Comparison of ENCODE assay signal across 26 cellular contexts in genomic region chr1:69921501-69921900, GRCh38.
DNase-seq lines count a peak whose midpoint lies in the region; ATAC-seq, FAIRE-seq and TF ChIP-seq lines count a peak whose summit lies in the region.
"Had no signal": no experiment of that assay in that cellular context is flagged by ENCODE, and none has a peak within 500 bp of the region (broad histone marks: within the 10 kb centered on the region; RNA-seq: fewer than 3 reads in every experiment).

No MANE protein-coding gene starts in this region.

- no peak for TF ChIP-seq EP300 in SK-N-SH (IDR thresholded peaks at IDR 0.05; ENCODE audit: borderline replicate concordance in 1 of 2, low read depth in 1 of 2, low read length in 1 of 2)

- H3K36me3 ChIP-seq in SK-N-SH (replicated peaks in 1 of 2; ENCODE audit: control insufficient read depth in 1 of 2, insufficient read depth in 2 of 2, low read length in 1 of 2) (no peaks in the 10 kb centered on the region), astrocyte (ENCODE audit: insufficient read depth, low read length) (no peaks in the 10 kb centered on the region)
- H3K36me3 ChIP-seq: BLaER1 treated with 17β-estradiol and CSF1 and Interleukin-3, amounts not matched to agents 10 nM and 100 nM had no signal

- no peaks in the 10 kb centered on the region for H3K9me3 ChIP-seq in SK-N-SH
- H3K9me3 ChIP-seq in astrocyte (ENCODE audit: insufficient read depth, low read depth, low read length), result no peaks in the 10 kb centered on the region
- H3K9me3 ChIP-seq: A549, Caco-2 had no signal

- ATAC-seq in SK-N-SH treated with all-trans-retinoic acid at 6 μM for 48 hours, result no peak
- ATAC-seq: A549; CD8-positive, alpha-beta T cell; GM12878 had no signal

- H3F3A ChIP-seq in SK-N-SH (replicated peaks; ENCODE audit: insufficient read depth), result peaks cover under 1% of the 10 kb centered on the region

- CTCF ChIA-PET in SK-N-SH (lab: Yijun Ruan, JAX), result no interaction called here

- H4K20me1 ChIP-seq in SK-N-SH (ENCODE audit: insufficient read depth) (no peaks in the 10 kb centered on the region), astrocyte (ENCODE audit: insufficient read depth, low read length) (no peaks in the 10 kb centered on the region)
- H4K20me1 ChIP-seq: BLaER1 treated with 17β-estradiol and CSF1 and Interleukin-3, amounts not matched to agents 10 nM and 100 nM had no signal

- H3K79me2 ChIP-seq in SK-N-SH (ENCODE audit: insufficient read depth), result no peaks in the 10 kb centered on the region
- H3K79me2 ChIP-seq in astrocyte (ENCODE audit: insufficient read depth, low read length), result no peaks in the 10 kb centered on the region

- H3K9ac ChIP-seq in SK-N-SH (no peak overlapping the region), astrocyte (ENCODE audit: low read length) (no peak overlapping the region)
- H3K9ac ChIP-seq: BLaER1 treated with 17β-estradiol and CSF1 and Interleukin-3, amounts not matched to agents 10 nM and 100 nM had no signal

- H3K27me3 Mint-ChIP-seq in astrocyte (ENCODE audit: low read depth, unreplicated experiment), result no peaks in the 10 kb centered on the region
- no peaks in the 10 kb centered on the region for H3K27me3 Mint-ChIP-seq in mesothelial cell of epicardium (ENCODE audit: low read depth)
- H3K27me3 Mint-ChIP-seq: B cell; CD4-positive, alpha-beta T cell had no signal

- no peaks in the 10 kb centered on the region for H3K9me2 ChIP-seq in SK-N-SH

- H3K4me2 ChIP-seq in SK-N-SH, result no peak overlapping the region
- no peak overlapping the region for H3K4me2 ChIP-seq in astrocyte (ENCODE audit: low read length)
- H3K4me2 ChIP-seq: A549; BLaER1 treated with 17β-estradiol and CSF1 and Interleukin-3, amounts not matched to agents 10 nM and 100 nM had no signal

- H3K4me3 Mint-ChIP-seq in astrocyte (ENCODE audit: unreplicated experiment) (no peak overlapping the region), mesothelial cell of epicardium (no peak overlapping the region)
- H3K4me3 Mint-ChIP-seq: B cell; CD4-positive, alpha-beta T cell; CD8-positive, alpha-beta T cell had no signal

- H3K36me3 Mint-ChIP-seq in astrocyte (ENCODE audit: low read depth, unreplicated experiment) (no peaks in the 10 kb centered on the region), mesothelial cell of epicardium (no peaks in the 10 kb centered on the region)
- H3K36me3 Mint-ChIP-seq: CD8-positive, alpha-beta T cell had no signal

- no peak for FAIRE-seq in astrocyte (lab: Jason Lieb, UNC)
- FAIRE-seq: A549, D721Med, GM12878, GM12892, GM18507 had no signal

- H3K27ac ChIP-seq in SK-N-SH (ENCODE audit: low read depth in 2 of 2, low read length in 1 of 2), result no peak overlapping the region
- no peak overlapping the region for H3K27ac ChIP-seq in astrocyte (ENCODE audit: low read depth, low read length)
- H3K27ac ChIP-seq: 22Rv1; A549; BLaER1 treated with 17β-estradiol and CSF1 and Interleukin-3, amounts not matched to agents 10 nM and 100 nM; C4-2B had no signal

- no peak overlapping the region for H3K4me3 ChIP-seq in SK-N-SH (ENCODE audit: low read depth in 2 of 2, low read length in 1 of 2)
- H3K4me3 ChIP-seq in astrocyte (ENCODE audit: insufficient read depth, low read depth, low read length), result no peak overlapping the region
- no peak overlapping the region for H3K4me3 ChIP-seq in fibroblast of pulmonary artery (replicated peaks; ENCODE audit: low read depth, low read length)
- H3K4me3 ChIP-seq: A549; BLaER1 treated with 17β-estradiol and CSF1 and Interleukin-3, amounts not matched to agents 10 nM and 100 nM; GM12878 had no signal

- DNase-seq in SK-N-SH (no peak), astrocyte (ENCODE audit: low read depth) (peak; percentile 25), fibroblast of pulmonary artery (ENCODE audit: low read depth) (peak; percentile 10), iris pigment epithelial cell (ENCODE audit: low read depth) (peak; percentile 6), DMS53 treated with DMSO at 0.1 percent for 48 hours (lab: John Stamatoyannopoulos, UW; ENCODE audit: unreplicated experiment) (no peak), T-helper 1 cell (no peak), mesothelial cell of epicardium (ENCODE audit: low spot score in 2 of 2, unreplicated experiment in 2 of 2) (no peak)
- DNase-seq: AML-193; Caco-2; Calu3; CD4-positive, alpha-beta T cell; CD8-positive, alpha-beta T cell; DMS79; DND-41; EL; GDM1 had no signal

- H3K4me1 ChIP-seq in SK-N-SH (ENCODE audit: control insufficient read depth in 1 of 2, insufficient read depth in 2 of 2, low read depth in 1 of 2, low read length in 1 of 2) (no peaks in the 10 kb centered on the region), astrocyte (ENCODE audit: insufficient read depth, low read length) (no peaks in the 10 kb centered on the region)
- H3K4me1 ChIP-seq: A549; BLaER1 treated with 17β-estradiol and CSF1 and Interleukin-3, amounts not matched to agents 10 nM and 100 nM; Caco-2 had no signal

- TF ChIP-seq CTCF in SK-N-SH (IDR thresholded peaks at IDR 0.05), result no peak
- TF ChIP-seq CTCF in astrocyte (IDR thresholded peaks at IDR 0.05; ENCODE audit: insufficient read depth, low read depth, low read length), result no peak
- TF ChIP-seq CTCF in fibroblast of pulmonary artery (IDR thresholded peaks at IDR 0.05; ENCODE audit: low read length, missing control alignments), result no peak
- TF ChIP-seq CTCF in mesothelial cell of epicardium (IDR thresholded peaks at IDR 0.05; ENCODE audit: unreplicated experiment), result no peak

- H3K4me1 Mint-ChIP-seq in astrocyte (ENCODE audit: low read depth, unreplicated experiment), result no peaks in the 10 kb centered on the region
- H3K4me1 Mint-ChIP-seq in mesothelial cell of epicardium, result no peaks in the 10 kb centered on the region
- H3K4me1 Mint-ChIP-seq: B cell had no signal

- H2AFZ ChIP-seq in SK-N-SH (ENCODE audit: low read depth) (no peak overlapping the region), astrocyte (ENCODE audit: low read depth, low read length) (no peak overlapping the region)

- no peak for TF ChIP-seq RAD21 in SK-N-SH (IDR thresholded peaks at IDR 0.05; ENCODE audit: low read length)

- H3K27ac Mint-ChIP-seq in astrocyte (ENCODE audit: unreplicated experiment) (no peak overlapping the region), mesothelial cell of epicardium (no peak overlapping the region)
- H3K27ac Mint-ChIP-seq: B cell; CD4-positive, alpha-beta T cell; CD8-positive, alpha-beta T cell had no signal

- H3K9me3 Mint-ChIP-seq in astrocyte (ENCODE audit: unreplicated experiment), result no peaks in the 10 kb centered on the region
- peaks cover 4% of the 10 kb centered on the region for H3K9me3 Mint-ChIP-seq in mesothelial cell of epicardium

- POLR2A ChIA-PET in SK-N-SH (lab: Yijun Ruan, JAX), result no interaction called here

- H3K27me3 ChIP-seq in SK-N-SH (ENCODE audit: insufficient read depth), result no peaks in the 10 kb centered on the region
- no peaks in the 10 kb centered on the region for H3K27me3 ChIP-seq in astrocyte (ENCODE audit: insufficient read depth, low read length)
- H3K27me3 ChIP-seq: BLaER1 treated with 17β-estradiol and CSF1 and Interleukin-3, amounts not matched to agents 10 nM and 100 nM had no signal

TF ChIP-seq in SK-N-SH treated with all-trans-retinoic acid at 6 μM for 48 hours, 23 proteins besides CTCF, POLR2A, EP300 and RAD21 (continues in another document):
- TF ChIP-seq TOX (CRISPR knock-in tag; IDR thresholded peaks at IDR 0.05; ENCODE audit: borderline replicate concordance) (no peak), CREB5 (CRISPR knock-in tag; IDR thresholded peaks at IDR 0.05; ENCODE audit: low read depth) (no peak), ZFP30 (CRISPR knock-in tag; IDR thresholded peaks at IDR 0.05) (no peak), ZC3H10 (CRISPR knock-in tag; IDR thresholded peaks at IDR 0.05) (no peak)

TF ChIP-seq in SK-N-SH, 30 proteins besides CTCF, POLR2A, EP300 and RAD21:
- TF ChIP-seq MXI1 (IDR thresholded peaks at IDR 0.05; ENCODE audit: low read depth, low read length) (no peak), JUND (IDR thresholded peaks at IDR 0.05) (no peak), RFX5 (IDR thresholded peaks at IDR 0.05; ENCODE audit: low read length) (no peak), CHD2 (IDR thresholded peaks at IDR 0.05; ENCODE audit: low read length, partially characterized antibody) (no peak), FOXJ3 (CRISPR knock-in tag; IDR thresholded peaks at IDR 0.05) (no peak), FOSL2 (IDR thresholded peaks at IDR 0.05; ENCODE audit: borderline replicate concordance, low read depth) (no peak), ELF1 (IDR thresholded peaks at IDR 0.05) (no peak), PBX3 (IDR thresholded peaks at IDR 0.05) (no peak)

Comparison
In these comparisons a context has a peak if more than half of its experiments do, and no peak if none do; other contexts are left out.
1. DNase-seq: peak in astrocyte (single experiment), fibroblast of pulmonary artery (single experiment) and iris pigment epithelial cell (single experiment); none in SK-N-SH (single experiment), DMS53 treated with DMSO at 0.1 percent for 48 hours (single experiment), T-helper 1 cell (0 of 5) and mesothelial cell of epicardium (0 of 2).